8 cellular contexts compared by ENCODE assay signal in genomic region chr2:99140860-99141109, GRCh38. TPM values are rescaled to one million over a fixed set of nuclear protein-coding genes. Genes with fewer than 3 reads are reported as not detected.
DNase-seq lines count a peak whose midpoint lies in the region; ATAC-seq and TF ChIP-seq lines count a peak whose summit lies in the region.

No MANE protein-coding gene starts in this region.

- dilution Hi-C loops in mammary epithelial cell (cut with HindIII; ENCODE audit: low sequenced_read_pairs), result no loop called here

- no peak overlapping the region for H2BK120ac ChIP-seq in mesenchymal stem cell (ENCODE audit: low read depth, low read length)

- H3K9ac ChIP-seq in mammary epithelial cell (ENCODE audit: insufficient read depth, low read length) (peak overlapping the region; percentile 63), mesenchymal stem cell (ENCODE audit: low read length) (peak overlapping the region; percentile 85)

- in situ Hi-C loops in mammary epithelial cell (cut with MboI; ENCODE audit: low sequenced_read_pairs in 2 of 2), result no loop called here

- H3K79me1 ChIP-seq in mesenchymal stem cell (replicated peaks; ENCODE audit: low read length, poor library complexity, severe bottlenecking), result no peaks in the 10 kb centered on the region

- H3K27me3 ChIP-seq in mammary epithelial cell (ENCODE audit: insufficient read depth, low read length) (no peaks in the 10 kb centered on the region), mesenchymal stem cell (ENCODE audit: control insufficient read depth in 1 of 2, insufficient read depth in 1 of 2, low read length in 2 of 2) (no peaks in the 10 kb centered on the region)

- H3K27ac ChIP-seq in mammary epithelial cell (ENCODE audit: insufficient read depth, low read depth, low read length), result peak overlapping the region; percentile 62
- H3K27ac ChIP-seq in mesenchymal stem cell (ENCODE audit: low read length, poor library complexity, severe bottlenecking), result peak overlapping the region; percentile 47

- peaks cover 9% of the 10 kb centered on the region for H3K79me2 ChIP-seq in mammary epithelial cell (ENCODE audit: insufficient read depth, low read length)

- H3K4ac ChIP-seq in mesenchymal stem cell (ENCODE audit: low read depth in 1 of 2, low read length in 2 of 2), result no peak overlapping the region

- peak; percentile 38 for ATAC-seq in GM21528 (IDR thresholded peaks at IDR 0.05; ENCODE audit: low FRiP score, unreplicated experiment)

- intact Hi-C loops in mammary epithelial cell (cut with micrococcal nuclease), result loop anchor here (2.0 kb wide), 1 partner anchor 14 kb away; the partner anchor contains the start of genes LIPT1 and TSGA10

- no peak overlapping the region for H4K91ac ChIP-seq in mesenchymal stem cell (ENCODE audit: low read length)

- peak overlapping the region in 1 of 2 experiments; percentile 77 for H2BK12ac ChIP-seq in mesenchymal stem cell (ENCODE audit: low read length in 2 of 2)

- CTCF ChIA-PET in mammary epithelial cell (lab: Charles Lee; ENCODE audit: low non-redundant PET), result interaction anchor here (0.7 kb wide), 1 partner anchor 289 kb away, joined by 3 read pairs; no protein-coding TSS in a partner anchor

- BruUV-seq in mammary epithelial cell (replicated peaks; lab: Mats Ljungman, UMichigan), result no TSS peak

- peaks cover 12% of the 10 kb centered on the region for H3K4me1 ChIP-seq in mammary epithelial cell (ENCODE audit: insufficient read depth, low read length)
- H3K4me1 ChIP-seq in mesenchymal stem cell (ENCODE audit: control insufficient read depth, insufficient read depth, low read depth, low read length), result peaks cover 2% of the 10 kb centered on the region

- no peak overlapping the region for H2AK5ac ChIP-seq in mesenchymal stem cell (ENCODE audit: low read length, severe bottlenecking)

- DNase-seq in EH (ENCODE audit: low read depth) (peak; percentile 43), mammary epithelial cell (no peak), mesenchymal stem cell (no peak), retina (no peak), D341Med (ENCODE audit: low spot score) (no peak), KG1 (lab: John Stamatoyannopoulos, UW) (no peak)
- no peak for DNase-seq in Jurkat, Clone E6-1 (ENCODE audit: low read depth, low spot score)

- peak overlapping the region; percentile 57 for H3K4me3 ChIP-seq in Jurkat, Clone E6-1 (ENCODE audit: low read length)
- H3K4me3 ChIP-seq in mammary epithelial cell (replicated peaks in 1 of 3; ENCODE audit: insufficient read depth in 1 of 3, low read depth in 2 of 3, low read length in 3 of 3) (peak overlapping the region; percentile 66 to 84 (median 83)), mesenchymal stem cell (ENCODE audit: insufficient read depth in 1 of 2, low read depth in 1 of 2, low read length in 2 of 2) (peak overlapping the region; percentile 89)

- H2BK15ac ChIP-seq in mesenchymal stem cell (ENCODE audit: low read depth, poor library complexity, severe bottlenecking), result no peak overlapping the region

- no peak overlapping the region for H2BK5ac ChIP-seq in mesenchymal stem cell (ENCODE audit: low read depth, low read length, poor library complexity, severe bottlenecking)

- peak overlapping the region; percentile 13 for H4K8ac ChIP-seq in mesenchymal stem cell (ENCODE audit: low read length)

- peak overlapping the region in 1 of 2 experiments; percentile 40 for H3K23ac ChIP-seq in mesenchymal stem cell (ENCODE audit: low read length in 2 of 2)

- TF ChIP-seq CTCF in mammary epithelial cell (conservative IDR thresholded peaks at IDR 0.05 in 1 of 2, IDR thresholded peaks at IDR 0.05 in 1 of 2; ENCODE audit: extremely low read depth in 1 of 2, insufficient read depth in 1 of 2, low read depth in 1 of 2, low read length in 2 of 2), result no peak

- WGBS in mammary epithelial cell (ENCODE audit: low coverage, missing lambda C conversion rate), result 0% methylated on average over 1 of the region's 21 CpGs
- under 1% methylated on average over 21 of the region's 21 CpGs for WGBS in mesenchymal stem cell

- peak overlapping the region; percentile 94 for H2AFZ ChIP-seq in mammary epithelial cell (ENCODE audit: low read depth, low read length)
- H2AFZ ChIP-seq in mesenchymal stem cell (ENCODE audit: low read depth, low read length), result peak overlapping the region; percentile 66

- no peaks in the 10 kb centered on the region for H4K20me1 ChIP-seq in mammary epithelial cell (ENCODE audit: insufficient read depth, low read length)

- H3K36me3 ChIP-seq in mammary epithelial cell (ENCODE audit: insufficient read depth, low read length) (no peaks in the 10 kb centered on the region), mesenchymal stem cell (ENCODE audit: control insufficient read depth in 1 of 2, insufficient read depth in 2 of 2, low read depth in 1 of 2, low read length in 2 of 2) (no peaks in the 10 kb centered on the region)

- H3K4me2 ChIP-seq in mammary epithelial cell (ENCODE audit: insufficient read depth, low read depth, low read length) (peak overlapping the region; percentile 92), mesenchymal stem cell (ENCODE audit: low read length, poor library complexity, severe bottlenecking) (peak overlapping the region; percentile 92)

- peak overlapping the region in 1 of 2 experiments; percentile 18 for H3K14ac ChIP-seq in mesenchymal stem cell (ENCODE audit: low read length in 2 of 2)

- H3K9me3 ChIP-seq in mammary epithelial cell (replicated peaks; ENCODE audit: insufficient read depth, low read length) (no peaks in the 10 kb centered on the region), mesenchymal stem cell (ENCODE audit: control insufficient read depth, low read length) (no peaks in the 10 kb centered on the region)

- peak overlapping the region; percentile 21 to 80 for H3K18ac ChIP-seq in mesenchymal stem cell (ENCODE audit: low read depth in 1 of 2, low read length in 2 of 2)

RNA-seq across cellular contexts. Expression of gene C2orf15, which starts 0.7 kb away (rescaled TPM):
- polyA plus RNA-seq in Jurkat, Clone E6-1 (2012; ENCODE audit: insufficient read depth, insufficient read length), result 3.4 TPM
- 1 to 10 TPM; 1.1 to 2.0 TPM for total RNA-seq in mammary epithelial cell
- polyA plus RNA-seq in mammary epithelial cell, result 0.82 TPM
- polyA minus RNA-seq in mammary epithelial cell, result 17.1 TPM
- 0.12 TPM for polyA plus RNA-seq in mesenchymal stem cell (2013, experiment 1 of 2)
- 0.10 TPM for polyA plus RNA-seq in mesenchymal stem cell (2013, experiment 2 of 2)

RNA-seq across cellular contexts. Expression of gene TSGA10, which starts 14.0 kb away (rescaled TPM):
- 8.4 TPM for polyA plus RNA-seq in Jurkat, Clone E6-1 (2012; ENCODE audit: insufficient read depth, insufficient read length)
- 1 to 10 TPM; 5.7 to 6.0 TPM for total RNA-seq in mammary epithelial cell
- polyA plus RNA-seq in mammary epithelial cell, result 1.3 TPM
- 1.4 TPM for polyA minus RNA-seq in mammary epithelial cell
- 2.4 TPM for polyA plus RNA-seq in mesenchymal stem cell (2013, experiment 1 of 2)
- polyA plus RNA-seq in mesenchymal stem cell (2013, experiment 2 of 2), result 2.2 TPM

RNA-seq across cellular contexts. Expression of gene LIPT1, which starts 14.0 kb away (rescaled TPM):
- polyA plus RNA-seq in Jurkat, Clone E6-1 (2012; ENCODE audit: insufficient read depth, insufficient read length), result 9.0 TPM
- total RNA-seq in mammary epithelial cell, result 1 to 10 TPM; 3.7 to 4.4 TPM
- 2.9 TPM for polyA plus RNA-seq in mammary epithelial cell
- polyA minus RNA-seq in mammary epithelial cell, result not detected
- polyA plus RNA-seq in mesenchymal stem cell (2013, experiment 1 of 2), result 4.5 TPM
- polyA plus RNA-seq in mesenchymal stem cell (2013, experiment 2 of 2), result 4.2 TPM

RNA-seq across cellular contexts. Expression of gene MITD1, which starts 40.1 kb away (rescaled TPM):
- 55.2 TPM for polyA plus RNA-seq in Jurkat, Clone E6-1 (2012; ENCODE audit: insufficient read depth, insufficient read length)
- 10 to 100 TPM; 10.2 to 26.2 TPM for total RNA-seq in mammary epithelial cell
- polyA plus RNA-seq in mammary epithelial cell, result 10.5 TPM
- 4.8 TPM for polyA minus RNA-seq in mammary epithelial cell
- 51.7 TPM for polyA plus RNA-seq in mesenchymal stem cell (2013, experiment 1 of 2)
- polyA plus RNA-seq in mesenchymal stem cell (2013, experiment 2 of 2), result 50.2 TPM

RNA-seq across cellular contexts. Expression of gene MRPL30, which starts 40.2 kb away (rescaled TPM):
- polyA plus RNA-seq in Jurkat, Clone E6-1 (2012; ENCODE audit: insufficient read depth, insufficient read length), result 42.9 TPM
- 10 to 100 TPM; 33.5 to 35.1 TPM for total RNA-seq in mammary epithelial cell
- polyA plus RNA-seq in mammary epithelial cell, result 17.0 TPM
- 33.5 TPM for polyA minus RNA-seq in mammary epithelial cell
- polyA plus RNA-seq in mesenchymal stem cell (2013, experiment 1 of 2), result 28.8 TPM
- polyA plus RNA-seq in mesenchymal stem cell (2013, experiment 2 of 2), result 28.2 TPM
